ENCODE assay signal across 8 cellular contexts in the genomic region with DNA sequence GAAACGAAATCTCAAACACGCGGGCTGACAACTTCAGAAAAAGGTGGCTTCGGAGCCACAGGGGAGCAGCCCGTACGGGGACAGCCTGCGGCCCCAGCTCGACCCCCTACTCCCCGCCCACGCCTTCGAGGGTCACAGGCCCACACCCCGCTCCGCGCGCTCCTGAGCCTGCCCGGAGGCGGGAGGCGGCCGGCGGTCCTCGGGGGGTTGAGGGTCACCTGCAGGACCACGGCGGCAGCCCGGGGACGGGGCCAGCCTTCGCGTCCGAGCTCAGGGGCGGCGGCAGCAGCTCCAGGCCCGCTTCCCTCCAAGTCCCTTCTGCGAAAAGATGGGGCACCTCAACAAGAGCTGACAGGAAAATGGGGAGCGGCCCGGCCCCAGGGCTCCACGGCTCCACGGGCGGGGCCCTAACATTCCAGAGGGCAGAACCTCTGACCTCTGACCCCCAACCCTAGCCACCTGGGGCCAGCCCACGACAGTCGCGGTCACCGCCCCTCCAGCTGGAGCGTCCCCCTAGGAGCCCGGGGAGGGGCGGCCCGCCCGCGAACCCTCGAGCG. TPM values are rescaled to one million over a fixed set of nuclear protein-coding genes. Genes with fewer than 3 reads are reported as not detected.
DNase-seq lines count a peak whose midpoint lies in the region; ATAC-seq and TF ChIP-seq lines count a peak whose summit lies in the region.

No MANE protein-coding gene starts in this region.

- peak; percentile 33 for ATAC-seq in GM19035 (IDR thresholded peaks at IDR 0.05; ENCODE audit: unreplicated experiment)
- peak; percentile 11 for ATAC-seq in HG03196 (IDR thresholded peaks at IDR 0.05; ENCODE audit: unreplicated experiment)
- peak in 6 of 8 donors; percentile 16 to 47 (median 24) for ATAC-seq in heart right ventricle

- POLR2A ChIA-PET in activated CD4-positive, alpha-beta T cell treated with anti-CD3 and anti-CD28 coated beads, Interleukin-2, amount 10 ng/mL, durations not matched to agents 7 days and 5 days (lab: Charles Lee), result no interaction called here

- H3K27me3 ChIP-seq in heart right ventricle, result no peaks in the 10 kb centered on the region
- no peaks in the 10 kb centered on the region for H3K27me3 ChIP-seq in rectal smooth muscle tissue (ENCODE audit: control insufficient read depth, insufficient read depth, low read length)

- peak overlapping the region; percentile 63 to 100 (median 92) for H3K4me3 ChIP-seq in heart right ventricle
- H3K4me3 ChIP-seq in rectal smooth muscle tissue (ENCODE audit: low read length), result peak overlapping the region; percentile 81

- peak overlapping the region; percentile 85 for H3K27ac Mint-ChIP-seq in activated CD4-positive, alpha-beta T cell treated with anti-CD3 and anti-CD28 coated beads, Interleukin-2, amount 10 ng/mL, durations not matched to agents 7 days and 5 days

- peaks cover 16% of the 10 kb centered on the region for H3K36me3 Mint-ChIP-seq in activated CD4-positive, alpha-beta T cell treated with anti-CD3 and anti-CD28 coated beads, Interleukin-2, amount 10 ng/mL, durations not matched to agents 7 days and 5 days (ENCODE audit: low read depth)

- H3K27ac ChIP-seq in C4-2B (peak overlapping the region; percentile 75), heart right ventricle (peak overlapping the region; percentile 54 to 91 (median 88)), rectal smooth muscle tissue (ENCODE audit: low read depth, low read length) (peak overlapping the region; percentile 84)

- peaks cover 38% of the 10 kb centered on the region for H3K4me1 Mint-ChIP-seq in activated CD4-positive, alpha-beta T cell treated with anti-CD3 and anti-CD28 coated beads, Interleukin-2, amount 10 ng/mL, durations not matched to agents 7 days and 5 days

- H3K9me3 Mint-ChIP-seq in activated CD4-positive, alpha-beta T cell treated with anti-CD3 and anti-CD28 coated beads, Interleukin-2, amount 10 ng/mL, durations not matched to agents 7 days and 5 days, result no peaks in the 10 kb centered on the region

- H3K27me3 Mint-ChIP-seq in activated CD4-positive, alpha-beta T cell treated with anti-CD3 and anti-CD28 coated beads, Interleukin-2, amount 10 ng/mL, durations not matched to agents 7 days and 5 days, result no peaks in the 10 kb centered on the region

- DNase-seq in activated CD4-positive, alpha-beta T cell treated with anti-CD3 and anti-CD28 coated beads, Interleukin-2, amount 10 ng/mL, durations not matched to agents 7 days and 5 days, result no peak
- peak; percentile 35 to 43 for DNase-seq in heart right ventricle
- no peak for DNase-seq in SW480 (ENCODE audit: low spot score)
- no peak for DNase-seq in activated gamma-delta T cell treated with Interleukin-2 at 50 U/mL for 16 hours

- TF ChIP-seq CTCF in C4-2B (conservative IDR thresholded peaks at IDR 0.05) (no peak), heart right ventricle (IDR thresholded peaks at IDR 0.05) (no peak)

- 1% methylated on average over 45 to 49 of the region's 49 CpGs for WGBS in heart right ventricle, 2 donors

- CTCF ChIA-PET in activated CD4-positive, alpha-beta T cell treated with anti-CD3 and anti-CD28 coated beads, Interleukin-2, amount 10 ng/mL, durations not matched to agents 7 days and 5 days (lab: Charles Lee), result interaction anchor here (0.7 to 1.5 kb wide), 6 partner anchors 9 to 861 kb away, joined by 3 to 7 read pairs (median 3); a partner anchor contains a TSS

- peak overlapping the region; percentile 68 for H3K9ac ChIP-seq in rectal smooth muscle tissue (ENCODE audit: low read length)

- peak overlapping the region; percentile 82 for H3K4me3 Mint-ChIP-seq in activated CD4-positive, alpha-beta T cell treated with anti-CD3 and anti-CD28 coated beads, Interleukin-2, amount 10 ng/mL, durations not matched to agents 7 days and 5 days

- H3K9me3 ChIP-seq in heart right ventricle, result no peaks in the 10 kb centered on the region

- peaks cover 0 to 50% (median 26%) of the 10 kb centered on the region in 9 donors for H3K4me1 ChIP-seq in heart right ventricle
- no peaks in the 10 kb centered on the region for H3K4me1 ChIP-seq in rectal smooth muscle tissue (ENCODE audit: control insufficient read depth, insufficient read depth, low read length)

- intact Hi-C loops in heart right ventricle (cut with DNase I), result loop anchor here in 4 of 10 donors (10.0 kb wide), 2 partner anchors 448 to 628 kb away; a partner anchor contains a TSS

- H3K36me3 ChIP-seq in heart right ventricle, result peaks cover 0 to 27% (median 3%) of the 10 kb centered on the region in 9 donors
- H3K36me3 ChIP-seq in rectal smooth muscle tissue (ENCODE audit: control insufficient read depth, insufficient read depth, low read length), result peaks cover 5% of the 10 kb centered on the region

RNA-seq across cellular contexts. Expression of a gene that starts 0.4 kb away (rescaled TPM):
- 10 to 100 TPM; 10.9 to 11.1 TPM for total RNA-seq in activated CD4-positive, alpha-beta T cell treated with anti-CD3 and anti-CD28 coated beads, Interleukin-2, amount 10 ng/mL, durations not matched to agents 7 days and 5 days
- total RNA-seq in heart right ventricle, result 10 to 100 TPM in 8 of 10 donors, 1 to 10 TPM in 2; 7.0 to 13.4 (median 11.9) TPM
- polyA plus RNA-seq in heart right ventricle, result 10 to 100 TPM in 1 of 2 donors, 1 to 10 TPM in 1; 6.4 to 16.7 TPM

Comparison
In these comparisons a context has a peak if more than half of its experiments do, and no peak if none do; other contexts are left out.
1. DNase-seq: peak in heart right ventricle (2 of 2); none in activated CD4-positive, alpha-beta T cell treated with anti-CD3 and anti-CD28 coated beads, Interleukin-2, amount 10 ng/mL, durations not matched to agents 7 days and 5 days (single experiment), SW480 (single experiment) and activated gamma-delta T cell treated with Interleukin-2 at 50 U/mL for 16 hours (single experiment).
2. Peak in every context shown above with its lines, with median percentiles within 50 percentile points of each other: H3K27ac ChIP-seq and ATAC-seq.